16 cellular contexts compared by ENCODE assay signal in the genomic region with DNA sequence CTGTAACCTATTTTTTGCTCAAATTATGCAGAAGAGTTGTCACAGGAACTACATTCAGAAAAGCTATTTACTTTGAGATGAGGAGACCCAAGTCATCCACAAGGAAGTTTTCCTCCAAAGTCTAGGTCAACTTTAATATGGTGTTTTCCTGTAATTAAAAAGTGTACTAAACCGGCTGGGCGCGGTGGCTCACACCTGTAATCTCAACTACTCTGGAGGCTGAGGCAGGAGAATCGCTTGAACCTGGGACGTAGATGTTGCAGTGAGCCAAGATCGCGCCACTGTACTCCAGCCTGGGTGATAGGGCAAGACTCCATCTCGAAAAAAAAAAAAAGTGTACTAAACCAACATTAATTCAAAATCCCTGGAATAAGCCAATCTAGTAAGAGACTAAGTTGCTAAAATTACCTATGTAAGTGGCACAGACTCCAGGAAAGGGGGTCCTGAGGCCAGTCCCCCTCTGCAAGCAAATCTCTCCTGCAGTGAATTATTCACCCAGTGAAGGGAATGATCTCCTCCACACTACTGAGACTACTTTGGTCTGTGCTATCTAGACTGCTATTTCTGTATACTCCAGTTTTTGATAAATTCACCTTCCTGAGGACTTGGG. TPM values are rescaled to one million over a fixed set of nuclear protein-coding genes. Genes with fewer than 3 reads are reported as not detected.
DNase-seq lines count a peak whose midpoint lies in the region; ATAC-seq and TF ChIP-seq lines count a peak whose summit lies in the region.
"Had no signal": no experiment of that assay in that cellular context is flagged by ENCODE, and none has a peak within 500 bp of the region (broad histone marks: within the 10 kb centered on the region; RNA-seq: fewer than 3 reads in every experiment).

No MANE protein-coding gene starts in this region.

- peak overlapping the region; percentile 16 for H3K27ac Mint-ChIP-seq in stimulated activated naive CD8-positive, alpha-beta T cell treated with anti-CD3 and anti-CD28 coated beads, Interleukin-15, Interleukin-2, amounts not matched to agents 100 ng/mL and 50 ng/mL, for 24 hours
- peak overlapping the region; percentile 40 for H3K27ac Mint-ChIP-seq in activated CD8-positive, alpha-beta memory T cell treated with anti-CD3 and anti-CD28 coated beads, Interleukin-2, amount 10 ng/mL, durations not matched to agents 7 days and 5 days
- H3K27ac Mint-ChIP-seq in memory B cell = peak overlapping the region; percentile 100

- ATAC-seq in stimulated activated naive CD8-positive, alpha-beta T cell treated with anti-CD3 and anti-CD28 coated beads, Interleukin-15, Interleukin-2, amounts not matched to agents 100 U/mL and 50 U/mL, for 24 hours = no peak
- ATAC-seq in activated CD8-positive, alpha-beta memory T cell treated with anti-CD3 and anti-CD28 coated beads, Interleukin-2, amount 10 ng/mL, durations not matched to agents 7 days and 5 days = no peak
- ATAC-seq in memory B cell (ENCODE audit: low read depth) = no peak
- ATAC-seq in HG02642 (IDR thresholded peaks at IDR 0.05; ENCODE audit: poor library complexity, unreplicated experiment) = no peak
- ATAC-seq in HG03565 (IDR thresholded peaks at IDR 0.05; ENCODE audit: unreplicated experiment) = no peak
- no peak for ATAC-seq in GM18909 (IDR thresholded peaks at IDR 0.05; ENCODE audit: poor library complexity, unreplicated experiment)

- H3K36me3 ChIP-seq in BE2C = peaks cover 6% of the 10 kb centered on the region

- CTCF ChIA-PET in activated CD8-positive, alpha-beta memory T cell treated with anti-CD3 and anti-CD28 coated beads, Interleukin-2, amount 10 ng/mL, durations not matched to agents 7 days and 5 days (lab: Charles Lee) = interaction anchor here (1.3 to 1.9 kb wide), 2 partner anchors 11 to 15 kb away, joined by 3 to 9 read pairs; no protein-coding TSS in a partner anchor

- no peak for TF ChIP-seq CTCF in BE2C (IDR thresholded peaks at IDR 0.05; ENCODE audit: low read depth, low read length)

- H3K9me3 Mint-ChIP-seq in stimulated activated naive CD8-positive, alpha-beta T cell treated with anti-CD3 and anti-CD28 coated beads, Interleukin-15, Interleukin-2, amounts not matched to agents 100 ng/mL and 50 ng/mL, for 24 hours = no peaks in the 10 kb centered on the region
- H3K9me3 Mint-ChIP-seq in activated CD8-positive, alpha-beta memory T cell treated with anti-CD3 and anti-CD28 coated beads, Interleukin-2, amount 10 ng/mL, durations not matched to agents 7 days and 5 days (ENCODE audit: low read depth) = no peaks in the 10 kb centered on the region
- no peaks in the 10 kb centered on the region for H3K9me3 Mint-ChIP-seq in memory B cell

- H3K36me3 Mint-ChIP-seq in stimulated activated naive CD8-positive, alpha-beta T cell treated with anti-CD3 and anti-CD28 coated beads, Interleukin-15, Interleukin-2, amounts not matched to agents 100 ng/mL and 50 ng/mL, for 24 hours (ENCODE audit: low read depth) = peaks cover 63% of the 10 kb centered on the region
- peaks cover 34% of the 10 kb centered on the region for H3K36me3 Mint-ChIP-seq in activated CD8-positive, alpha-beta memory T cell treated with anti-CD3 and anti-CD28 coated beads, Interleukin-2, amount 10 ng/mL, durations not matched to agents 7 days and 5 days
- peaks cover 7% of the 10 kb centered on the region for H3K36me3 Mint-ChIP-seq in memory B cell

- no peak for DNase-seq in stimulated activated naive CD8-positive, alpha-beta T cell treated with anti-CD3 and anti-CD28 coated beads, Interleukin-15, Interleukin-2, amounts not matched to agents 100 U/mL and 50 U/mL, for 24 hours
- DNase-seq in activated CD8-positive, alpha-beta memory T cell treated with anti-CD3 and anti-CD28 coated beads, Interleukin-2, amount 10 ng/mL, durations not matched to agents 7 days and 5 days = no peak
- DNase-seq in memory B cell (ENCODE audit: low spot score in 2 of 2) = no peak
- DNase-seq in BE2C = no peak
- DNase-seq: Calu3, cerebellar nuclear complex, kidney glomerular epithelial cell, MM.1S, NCI-H187 treated with DMSO at 0.1 percent for 48 hours, NCI-H446, Right ventricle myocardium superior, T-helper 2 cell had no signal

- H3K27me3 ChIP-seq in BE2C = no peaks in the 10 kb centered on the region

- no peaks in the 10 kb centered on the region for H3K27me3 Mint-ChIP-seq in stimulated activated naive CD8-positive, alpha-beta T cell treated with anti-CD3 and anti-CD28 coated beads, Interleukin-15, Interleukin-2, amounts not matched to agents 100 ng/mL and 50 ng/mL, for 24 hours
- H3K27me3 Mint-ChIP-seq in activated CD8-positive, alpha-beta memory T cell treated with anti-CD3 and anti-CD28 coated beads, Interleukin-2, amount 10 ng/mL, durations not matched to agents 7 days and 5 days = no peaks in the 10 kb centered on the region
- H3K27me3 Mint-ChIP-seq in memory B cell = no peaks in the 10 kb centered on the region

- peaks cover 87% of the 10 kb centered on the region for H3K4me1 Mint-ChIP-seq in stimulated activated naive CD8-positive, alpha-beta T cell treated with anti-CD3 and anti-CD28 coated beads, Interleukin-15, Interleukin-2, amounts not matched to agents 100 ng/mL and 50 ng/mL, for 24 hours (ENCODE audit: low read depth)
- H3K4me1 Mint-ChIP-seq in activated CD8-positive, alpha-beta memory T cell treated with anti-CD3 and anti-CD28 coated beads, Interleukin-2, amount 10 ng/mL, durations not matched to agents 7 days and 5 days = peaks cover 76% of the 10 kb centered on the region
- peaks cover 28% of the 10 kb centered on the region for H3K4me1 Mint-ChIP-seq in memory B cell

- no peaks in the 10 kb centered on the region for H3K9me3 ChIP-seq in BE2C

- no peaks in the 10 kb centered on the region for H3K4me1 ChIP-seq in BE2C

- no peak overlapping the region for H3K4me3 Mint-ChIP-seq in stimulated activated naive CD8-positive, alpha-beta T cell treated with anti-CD3 and anti-CD28 coated beads, Interleukin-15, Interleukin-2, amounts not matched to agents 100 ng/mL and 50 ng/mL, for 24 hours
- no peak overlapping the region for H3K4me3 Mint-ChIP-seq in activated CD8-positive, alpha-beta memory T cell treated with anti-CD3 and anti-CD28 coated beads, Interleukin-2, amount 10 ng/mL, durations not matched to agents 7 days and 5 days
- H3K4me3 Mint-ChIP-seq in memory B cell = peak overlapping the region; percentile 52

- no peak overlapping the region for H3K4me3 ChIP-seq in BE2C (ENCODE audit: low read depth, low read length)

RNA-seq across cellular contexts. Expression of a gene that starts 38.9 kb away (rescaled TPM):
- total RNA-seq in activated CD8-positive, alpha-beta memory T cell treated with anti-CD3 and anti-CD28 coated beads, Interleukin-2, amount 10 ng/mL, durations not matched to agents 7 days and 5 days = 100 to 1,000 TPM; 153 to 167 TPM
- 9.7 TPM for polyA plus RNA-seq in BE2C (2012; ENCODE audit: insufficient read depth, insufficient read length, low read depth)

RNA-seq across cellular contexts. Expression of a gene that starts 49.7 kb away (rescaled TPM):
- total RNA-seq in activated CD8-positive, alpha-beta memory T cell treated with anti-CD3 and anti-CD28 coated beads, Interleukin-2, amount 10 ng/mL, durations not matched to agents 7 days and 5 days = 10 to 100 TPM; 24.6 to 25.6 TPM
- polyA plus RNA-seq in BE2C (2012; ENCODE audit: insufficient read depth, insufficient read length, low read depth) = 35.8 TPM

Comparison
In these comparisons a context has a peak if more than half of its experiments do, and no peak if none do; other contexts are left out.
1. H3K27ac Mint-ChIP-seq: peak in every context shown above with its lines; median percentile 100 in memory B cell; 40 in activated CD8-positive, alpha-beta memory T cell treated with anti-CD3 and anti-CD28 coated beads, Interleukin-2, amount 10 ng/mL, durations not matched to agents 7 days and 5 days; 16 in stimulated activated naive CD8-positive, alpha-beta T cell treated with anti-CD3 and anti-CD28 coated beads, Interleukin-15, Interleukin-2, amounts not matched to agents 100 ng/mL and 50 ng/mL, for 24 hours.